ENCODE assay signal across 14 cellular contexts in the genomic region with DNA sequence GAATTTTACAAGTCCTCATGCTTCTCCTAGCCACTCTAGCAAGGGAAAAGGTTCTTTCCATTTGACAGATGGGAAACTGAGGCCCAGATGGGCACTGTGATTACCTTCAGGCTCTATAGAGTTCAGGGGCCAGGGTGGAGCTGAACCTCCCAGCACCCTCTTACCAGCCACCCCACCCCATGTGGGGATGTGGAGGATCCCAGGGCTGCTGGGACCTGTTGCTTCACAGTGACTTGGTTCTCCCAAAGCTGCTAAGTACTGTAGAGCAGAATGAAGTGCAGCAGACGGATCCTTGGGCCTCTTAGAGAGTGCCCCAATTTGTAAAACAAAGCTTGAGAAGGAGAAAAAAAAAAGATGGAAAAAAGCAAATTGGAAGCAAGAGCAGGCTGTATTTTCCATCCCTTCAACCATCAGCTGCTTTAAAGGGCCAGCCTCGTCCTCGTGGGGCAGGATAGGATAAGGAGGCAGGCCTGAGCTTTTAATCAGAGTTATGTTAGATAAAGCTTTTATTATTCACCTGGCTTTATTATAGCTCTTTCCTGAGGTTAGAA.
A peak's percentile ranks its signal among the peaks of the same experiment; 100 is the strongest.
DNase-seq lines count a peak whose midpoint lies in the region; ATAC-seq and TF ChIP-seq lines count a peak whose summit lies in the region.
"Had no signal": no experiment of that assay in that cellular context is flagged by ENCODE, and none has a peak within 500 bp of the region (broad histone marks: within the 10 kb centered on the region; RNA-seq: fewer than 3 reads in every experiment).

No MANE protein-coding gene starts in this region.

- H3K4me3 ChIP-seq in BLaER1 (no peak overlapping the region), thyroid gland (replicated peaks in 1 of 3) (no peak overlapping the region)
- H3K4me3 ChIP-seq: GM23248 had no signal

- H4K20me1 ChIP-seq in BLaER1, result no peaks in the 10 kb centered on the region

- TF ChIP-seq CTCF in VCaP (conservative IDR thresholded peaks at IDR 0.05), result no peak
- TF ChIP-seq CTCF in brain (conservative IDR thresholded peaks at IDR 0.05), result no peak
- no peak for TF ChIP-seq CTCF in natural killer cell (IDR thresholded peaks at IDR 0.05)
- TF ChIP-seq CTCF in thyroid gland (IDR thresholded peaks at IDR 0.05), result no peak

- no peak for DNase-seq in stimulated activated effector memory CD8-positive, alpha-beta T cell treated with anti-CD3 and anti-CD28 coated beads, Interleukin-12 subunit alpha, Interleukin-12 subunit beta, amount 100 ng/mL, for 72 hours (ENCODE audit: low spot score in 2 of 2)
- no peak for DNase-seq in natural killer cell
- DNase-seq in thyroid gland, result no peak
- DNase-seq in stimulated activated naive CD8-positive, alpha-beta T cell treated with anti-CD3 and anti-CD28 coated beads, Interleukin-15, amount 100 ng/mL, for 72 hours, result no peak
- DNase-seq: Calu3; CD4-positive, CD25-positive, alpha-beta regulatory T cell; DMS 273 treated with DMSO at 0.1 percent for 48 hours; GM23248; H9 had no signal

- no peaks in the 10 kb centered on the region for H3K36me3 ChIP-seq in BLaER1
- H3K36me3 ChIP-seq in thyroid gland, result no peaks in the 10 kb centered on the region

- H3K36me3 Mint-ChIP-seq in brain, result no peaks in the 10 kb centered on the region
- no peaks in the 10 kb centered on the region for H3K36me3 Mint-ChIP-seq in stimulated activated effector memory CD8-positive, alpha-beta T cell treated with anti-CD3 and anti-CD28 coated beads, Interleukin-12 subunit alpha, Interleukin-12 subunit beta, amount 100 ng/mL, for 72 hours
- no peaks in the 10 kb centered on the region for H3K36me3 Mint-ChIP-seq in natural killer cell
- H3K36me3 Mint-ChIP-seq: CD4-positive, CD25-positive, alpha-beta regulatory T cell had no signal

- no peak overlapping the region for H3K4me3 Mint-ChIP-seq in brain
- H3K4me3 Mint-ChIP-seq in stimulated activated effector memory CD8-positive, alpha-beta T cell treated with anti-CD3 and anti-CD28 coated beads, Interleukin-12 subunit alpha, Interleukin-12 subunit beta, amount 100 ng/mL, for 72 hours, result no peak overlapping the region
- H3K4me3 Mint-ChIP-seq in natural killer cell, result no peak overlapping the region
- no peak overlapping the region for H3K4me3 Mint-ChIP-seq in stimulated activated naive CD8-positive, alpha-beta T cell treated with anti-CD3 and anti-CD28 coated beads, Interleukin-15, amount 100 ng/mL, for 72 hours
- H3K4me3 Mint-ChIP-seq: CD4-positive, CD25-positive, alpha-beta regulatory T cell; H9 had no signal

- H3K9me3 ChIP-seq in BLaER1, result no peaks in the 10 kb centered on the region
- H3K9me3 ChIP-seq in thyroid gland, result no peaks in the 10 kb centered on the region

- H3K27ac ChIP-seq in BLaER1 (peak overlapping the region; percentile 35; the same call in 1 of the 2 replicates), VCaP (peak overlapping the region; percentile 15; the same call in 1 of the 2 replicates), thyroid gland (no peak overlapping the region)
- H3K27ac ChIP-seq: 22Rv1, GM23248 had no signal

- intact Hi-C loops in natural killer cell (cut with micrococcal nuclease) (no loop called here), thyroid gland (cut with DNase I) (no loop called here)

- H3K4me1 ChIP-seq in BLaER1, result peaks cover 56% of the 10 kb centered on the region
- no peaks in the 10 kb centered on the region for H3K4me1 ChIP-seq in thyroid gland

- peak overlapping the region; percentile 67 for H3K4me2 ChIP-seq in BLaER1

- H3K4me1 Mint-ChIP-seq in brain (peaks cover 23% of the 10 kb centered on the region), natural killer cell (no peaks in the 10 kb centered on the region)
- H3K4me1 Mint-ChIP-seq in stimulated activated effector memory CD8-positive, alpha-beta T cell treated with anti-CD3 and anti-CD28 coated beads, Interleukin-12 subunit alpha, Interleukin-12 subunit beta, amount 100 ng/mL, for 72 hours, result no peaks in the 10 kb centered on the region
- H3K4me1 Mint-ChIP-seq in stimulated activated naive CD8-positive, alpha-beta T cell treated with anti-CD3 and anti-CD28 coated beads, Interleukin-15, amount 100 ng/mL, for 72 hours, result no peaks in the 10 kb centered on the region
- H3K4me1 Mint-ChIP-seq: CD4-positive, CD25-positive, alpha-beta regulatory T cell had no signal

- peak overlapping the region; percentile 15; the same call in 1 of the 2 replicates for H3K9ac ChIP-seq in BLaER1
- H3K9ac ChIP-seq: GM23248 had no signal

- H3K9me3 Mint-ChIP-seq in brain, result no peaks in the 10 kb centered on the region
- H3K9me3 Mint-ChIP-seq in stimulated activated effector memory CD8-positive, alpha-beta T cell treated with anti-CD3 and anti-CD28 coated beads, Interleukin-12 subunit alpha, Interleukin-12 subunit beta, amount 100 ng/mL, for 72 hours, result no peaks in the 10 kb centered on the region
- H3K9me3 Mint-ChIP-seq in natural killer cell, result no peaks in the 10 kb centered on the region
- H3K9me3 Mint-ChIP-seq in stimulated activated naive CD8-positive, alpha-beta T cell treated with anti-CD3 and anti-CD28 coated beads, Interleukin-15, amount 100 ng/mL, for 72 hours, result no peaks in the 10 kb centered on the region
- H3K9me3 Mint-ChIP-seq: CD4-positive, CD25-positive, alpha-beta regulatory T cell; H9 had no signal

- H3K27ac Mint-ChIP-seq in brain, result peak overlapping the region; percentile 59 to 87 (median 82)
- H3K27ac Mint-ChIP-seq in stimulated activated effector memory CD8-positive, alpha-beta T cell treated with anti-CD3 and anti-CD28 coated beads, Interleukin-12 subunit alpha, Interleukin-12 subunit beta, amount 100 ng/mL, for 72 hours, result peak overlapping the region; percentile 80
- no peak overlapping the region for H3K27ac Mint-ChIP-seq in natural killer cell
- no peak overlapping the region for H3K27ac Mint-ChIP-seq in stimulated activated naive CD8-positive, alpha-beta T cell treated with anti-CD3 and anti-CD28 coated beads, Interleukin-15, amount 100 ng/mL, for 72 hours

- no peaks in the 10 kb centered on the region for H3K27me3 Mint-ChIP-seq in brain
- peaks cover 0 to 7% of the 10 kb centered on the region in 2 donors for H3K27me3 Mint-ChIP-seq in natural killer cell (ENCODE audit: low read depth in 2 of 2)
- no peaks in the 10 kb centered on the region for H3K27me3 Mint-ChIP-seq in stimulated activated naive CD8-positive, alpha-beta T cell treated with anti-CD3 and anti-CD28 coated beads, Interleukin-15, amount 100 ng/mL, for 72 hours
- H3K27me3 Mint-ChIP-seq: CD4-positive, CD25-positive, alpha-beta regulatory T cell had no signal

- no peak for TF ChIP-seq POLR2A in thyroid gland (IDR thresholded peaks at IDR 0.05)

- ATAC-seq in stimulated activated effector memory CD8-positive, alpha-beta T cell treated with anti-CD3 and anti-CD28 coated beads, Interleukin-12 subunit alpha, Interleukin-12 subunit beta, amount 100 ng/mL, for 72 hours, result no peak
- no peak for ATAC-seq in natural killer cell
- ATAC-seq in stimulated activated naive CD8-positive, alpha-beta T cell treated with anti-CD3 and anti-CD28 coated beads, Interleukin-15, amount 100 ng/mL, for 72 hours, result no peak
- ATAC-seq: HepG2 had no signal

- H3K27me3 ChIP-seq in BLaER1, result no peaks in the 10 kb centered on the region
- H3K27me3 ChIP-seq in thyroid gland, result no peaks in the 10 kb centered on the region

- WGBS in thyroid gland, 2 donors, result 68 to 84% methylated on average over 3 of the region's 3 CpGs

Comparison
In these comparisons a context has a peak if more than half of its experiments do, and no peak if none do; other contexts are left out.
1. H3K27ac ChIP-seq: peak in BLaER1 (single experiment) and VCaP (single experiment); none in thyroid gland (0 of 3).
2. H3K27ac Mint-ChIP-seq: peak in brain (5 of 5) and stimulated activated effector memory CD8-positive, alpha-beta T cell treated with anti-CD3 and anti-CD28 coated beads, Interleukin-12 subunit alpha, Interleukin-12 subunit beta, amount 100 ng/mL, for 72 hours (single experiment); none in natural killer cell (0 of 2) and stimulated activated naive CD8-positive, alpha-beta T cell treated with anti-CD3 and anti-CD28 coated beads, Interleukin-15, amount 100 ng/mL, for 72 hours (0 of 2).